ENCODE assay signal across 31 cellular contexts in the genomic region with DNA sequence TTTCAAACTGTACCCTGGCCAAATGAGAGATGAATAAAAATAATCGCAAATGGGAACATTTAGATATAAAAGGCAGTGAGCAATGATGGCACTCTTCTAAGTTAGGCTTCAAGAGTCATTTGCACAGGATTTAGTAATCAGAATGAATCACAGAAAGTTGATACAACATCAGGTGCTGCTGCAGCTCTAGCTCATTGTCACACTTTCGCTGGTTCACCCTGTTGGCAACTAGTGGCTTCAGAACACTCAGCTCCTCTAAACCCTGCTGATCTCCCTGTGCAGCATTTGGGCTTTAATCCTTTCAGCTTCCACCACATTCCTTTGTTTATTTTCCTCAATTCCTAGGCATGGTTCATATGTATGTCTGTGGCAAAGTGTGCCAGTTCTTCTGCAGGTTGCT.
"Had no signal": no experiment of that assay in that cellular context is flagged by ENCODE, and none has a peak within 500 bp of the region (broad histone marks: within the 10 kb centered on the region; RNA-seq: fewer than 3 reads in every experiment).

No MANE protein-coding gene starts in this region.

- H3K27ac ChIP-seq: breast epithelium, colonic mucosa, dorsolateral prefrontal cortex, hepatocyte, neutrophil, pancreas, psoas muscle, thyroid gland, upper lobe of right lung had no signal

- DNase-seq: activated CD8-positive, alpha-beta memory T cell treated with anti-CD3 and anti-CD28 coated beads for 24 hours; activated CD8-positive, alpha-beta memory T cell treated with anti-CD3 and anti-CD28 coated beads, Interleukin-2, amount 50 U/mL, for 4 hours; activated naive CD4-positive, alpha-beta T cell; activated naive CD8-positive, alpha-beta T cell treated with anti-CD3 and anti-CD28 coated beads for 36 hours; activated T-cell treated with anti-CD3 and anti-CD28 coated beads, Interleukin-2, amount 50 U/mL, for 24 hours; amniotic stem cell; colonic mucosa; dorsolateral prefrontal cortex; effector memory CD8-positive, alpha-beta T cell; glutamatergic neuron; left ventricle myocardium superior; midbrain; natural killer cell; pancreas; psoas muscle; right cardiac atrium; stimulated activated CD4-positive, alpha-beta T cell treated with anti-CD3 and anti-CD28 coated beads, Interleukin-12 subunit alpha, Interleukin-12 subunit beta, amount 100 ng/mL, for 4 hours; stimulated activated CD4-positive, alpha-beta T cell treated with anti-CD3 and anti-CD28 coated beads, Interleukin-4, amount 100 ng/mL, for 4 hours; substantia nigra; T-helper 9 cell; thyroid gland; upper lobe of right lung had no signal

- H3K27me3 Mint-ChIP-seq: activated naive CD8-positive, alpha-beta T cell treated with anti-CD3 and anti-CD28 coated beads for 36 hours; activated T-cell treated with anti-CD3 and anti-CD28 coated beads, Interleukin-2, amount 50 U/mL, for 24 hours; activated T-helper 17 cell treated with anti-CD3 and anti-CD28 coated beads, Interleukin-2, amount 50 U/mL, for 72 hours; effector memory CD8-positive, alpha-beta T cell; stimulated activated naive CD8-positive, alpha-beta T cell treated with anti-CD3 and anti-CD28 coated beads, Interleukin-15, Interleukin-2, amounts not matched to agents 100 ng/mL and 50 ng/mL, for 24 hours had no signal

- H3K27ac Mint-ChIP-seq: activated naive CD8-positive, alpha-beta T cell treated with anti-CD3 and anti-CD28 coated beads for 36 hours; activated T-cell treated with anti-CD3 and anti-CD28 coated beads, Interleukin-2, amount 50 U/mL, for 24 hours; activated T-helper 17 cell treated with anti-CD3 and anti-CD28 coated beads, Interleukin-2, amount 50 U/mL, for 72 hours; effector memory CD8-positive, alpha-beta T cell; natural killer cell; stimulated activated naive CD8-positive, alpha-beta T cell treated with anti-CD3 and anti-CD28 coated beads, Interleukin-15, Interleukin-2, amounts not matched to agents 100 ng/mL and 50 ng/mL, for 24 hours; WTC11 had no signal

- H3K4me1 Mint-ChIP-seq: activated naive CD8-positive, alpha-beta T cell treated with anti-CD3 and anti-CD28 coated beads for 36 hours; activated T-helper 17 cell treated with anti-CD3 and anti-CD28 coated beads, Interleukin-2, amount 50 U/mL, for 72 hours; natural killer cell had no signal

- H3K27me3 ChIP-seq: breast epithelium, colonic mucosa, hepatocyte, neutrophil, pancreas, thyroid gland, upper lobe of right lung had no signal

- H3K79me2 ChIP-seq: hepatocyte had no signal

- ATAC-seq: activated T-helper 17 cell treated with anti-CD3 and anti-CD28 coated beads, Interleukin-2, amount 50 U/mL, for 72 hours; effector memory CD8-positive, alpha-beta T cell; esophagus mucosa; left ventricle myocardium superior; natural killer cell; pancreas; psoas muscle; right cardiac atrium; upper lobe of right lung; WTC11 had no signal

- H3K4me2 ChIP-seq: hepatocyte had no signal

- FAIRE-seq: endothelial cell of umbilical vein, frontal cortex, pancreas had no signal

- H2AFZ ChIP-seq: hepatocyte had no signal

- H3K9me3 ChIP-seq: breast epithelium, colonic mucosa, neutrophil, pancreas, psoas muscle, thyroid gland, upper lobe of right lung had no signal

- H3K4me3 ChIP-seq: breast epithelium, colonic mucosa, dorsolateral prefrontal cortex, hepatocyte, pancreas, psoas muscle, thyroid gland, upper lobe of right lung had no signal

- H3K4me3 Mint-ChIP-seq: activated naive CD8-positive, alpha-beta T cell treated with anti-CD3 and anti-CD28 coated beads for 36 hours; activated T-cell treated with anti-CD3 and anti-CD28 coated beads, Interleukin-2, amount 50 U/mL, for 24 hours; activated T-helper 17 cell treated with anti-CD3 and anti-CD28 coated beads, Interleukin-2, amount 50 U/mL, for 72 hours; effector memory CD8-positive, alpha-beta T cell; natural killer cell; stimulated activated naive CD8-positive, alpha-beta T cell treated with anti-CD3 and anti-CD28 coated beads, Interleukin-15, Interleukin-2, amounts not matched to agents 100 ng/mL and 50 ng/mL, for 24 hours; WTC11 had no signal

- H3K36me3 Mint-ChIP-seq: activated naive CD8-positive, alpha-beta T cell treated with anti-CD3 and anti-CD28 coated beads for 36 hours had no signal

- H3K4me1 ChIP-seq: breast epithelium, colonic mucosa, pancreas, psoas muscle, thyroid gland, upper lobe of right lung had no signal

- H3K36me3 ChIP-seq: breast epithelium, colonic mucosa, neutrophil, pancreas, thyroid gland, upper lobe of right lung had no signal
